15 cellular contexts compared by ENCODE assay signal in the genomic region with DNA sequence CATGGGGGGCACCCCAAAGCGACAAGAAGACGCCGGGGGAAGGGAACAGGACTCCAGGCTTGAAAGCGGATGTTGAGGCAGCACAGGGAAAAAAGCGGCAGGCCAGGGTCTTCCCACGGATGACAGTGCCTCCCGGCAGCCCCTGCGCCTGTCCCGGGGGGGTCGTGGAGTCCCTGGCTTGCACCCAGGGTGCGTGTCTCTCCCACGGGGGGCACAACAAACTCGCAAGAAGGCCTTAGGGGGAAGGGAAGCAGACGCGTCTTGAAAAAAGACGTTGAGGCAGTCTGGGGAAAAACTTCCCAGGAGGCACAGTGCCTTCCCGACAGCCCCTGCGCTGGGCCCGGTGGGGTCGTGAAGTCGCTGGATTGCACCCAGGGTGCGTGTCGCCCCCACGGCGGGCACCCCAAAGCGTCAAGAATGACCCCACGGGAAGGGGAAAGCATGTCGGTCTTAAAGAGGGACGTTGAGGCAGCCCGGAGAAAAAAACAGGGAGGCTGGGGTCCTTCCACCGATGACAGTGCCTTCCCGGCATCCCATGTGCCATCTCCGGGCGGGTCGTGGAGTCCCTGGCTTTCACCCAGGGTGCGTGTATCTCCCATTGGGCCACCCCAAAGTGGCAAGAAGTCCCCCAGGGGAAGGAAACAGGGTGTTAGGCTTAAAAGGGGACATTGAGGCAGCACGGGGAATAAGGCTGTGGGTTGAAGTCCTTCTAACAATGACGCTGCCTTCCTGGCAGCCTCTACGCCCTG.
"Had no signal": no experiment of that assay in that cellular context is flagged by ENCODE, and none has a peak within 500 bp of the region (broad histone marks: within the 10 kb centered on the region; RNA-seq: fewer than 3 reads in every experiment).

No MANE protein-coding gene starts in this region.

- H3K27me3 ChIP-seq: neutrophil, sigmoid colon, thyroid gland had no signal

- H3K36me3 ChIP-seq: left lung, lower lobe of right lung, neutrophil, sigmoid colon, thyroid gland had no signal

- H3K4me1 ChIP-seq: left lung, lower lobe of right lung, sigmoid colon, thyroid gland had no signal

- DNase-seq: cortex of kidney; dorsolateral prefrontal cortex; effector CD8-positive, alpha-beta T cell; glutamatergic neuron; immature natural killer cell; lower lobe of right lung; mesenchymal stem cell; naive B cell; sigmoid colon; stimulated activated CD4-positive, alpha-beta T cell treated with anti-CD3 and anti-CD28 coated beads, Interleukin-12 subunit alpha, Interleukin-12 subunit beta, amount 100 ng/mL, for 4 hours; stimulated activated naive CD4-positive, alpha-beta T cell treated with Interleukin-2 at 50 U/mL for 16 hours; thyroid gland had no signal

- H3K4me3 ChIP-seq: dorsolateral prefrontal cortex, left lung, lower lobe of right lung, sigmoid colon, skin epidermis, thyroid gland had no signal

- H3K27ac ChIP-seq: dorsolateral prefrontal cortex, left lung, lower lobe of right lung, neutrophil, sigmoid colon, skin epidermis, thyroid gland had no signal

- H3K9me3 ChIP-seq: lower lobe of right lung, sigmoid colon, thyroid gland had no signal

- ATAC-seq: left lung, lower lobe of right lung had no signal
